10 cellular contexts compared by ENCODE assay signal in the genomic region with DNA sequence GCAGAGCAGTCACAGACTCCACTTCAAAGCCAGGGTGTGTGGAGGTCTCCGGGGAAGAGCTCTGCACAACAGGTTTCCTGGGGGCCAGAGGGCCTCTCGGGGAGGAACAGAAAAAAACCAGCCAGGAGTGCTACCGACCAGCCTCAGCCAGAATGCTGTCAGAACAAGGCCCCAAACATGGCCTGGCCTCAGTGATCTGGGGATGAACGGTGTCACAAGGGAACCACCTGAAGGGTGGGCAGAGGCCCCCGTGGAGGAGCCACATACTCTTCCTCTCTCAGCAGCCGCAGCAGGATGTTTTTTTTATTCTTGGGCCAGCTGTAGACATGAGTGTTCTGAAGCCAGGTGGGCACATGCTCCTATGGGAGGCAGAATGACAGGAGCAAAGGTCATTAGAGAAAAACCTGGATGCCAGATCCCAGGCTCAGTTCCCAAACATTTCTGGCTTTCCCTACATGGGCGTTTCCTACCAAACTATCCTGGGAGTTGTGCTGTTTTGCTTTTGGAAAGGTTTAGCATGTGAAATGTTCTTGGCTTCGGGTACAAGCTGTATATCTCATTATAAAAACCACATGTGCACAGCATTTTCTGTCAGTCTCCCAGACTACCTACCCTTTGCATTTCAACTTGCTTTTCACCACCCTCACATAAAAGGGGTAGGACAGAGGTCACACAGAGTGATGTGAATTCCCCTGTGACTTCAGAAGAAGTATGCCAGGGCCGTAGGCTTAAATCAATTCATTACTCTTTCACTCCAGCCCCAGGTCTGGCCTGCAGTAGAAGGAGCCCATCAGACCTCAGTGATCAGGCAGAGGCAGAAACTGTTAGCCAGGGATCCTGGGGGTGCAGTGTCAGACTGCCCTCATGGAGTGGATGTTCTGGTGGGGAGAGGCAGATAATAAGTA. TPM values are rescaled to one million over a fixed set of nuclear protein-coding genes. Genes with fewer than 3 reads are reported as not detected.
DNase-seq lines count a peak whose midpoint lies in the region; ATAC-seq and TF ChIP-seq lines count a peak whose summit lies in the region.
"Had no signal": no experiment of that assay in that cellular context is flagged by ENCODE, and none has a peak within 500 bp of the region (broad histone marks: within the 10 kb centered on the region; RNA-seq: fewer than 3 reads in every experiment).

No MANE protein-coding gene starts in this region.

- TF ChIP-seq POLR2A in body of pancreas (IDR thresholded peaks at IDR 0.05) = no peak

- H3K27ac Mint-ChIP-seq in activated T-cell treated with anti-CD3 and anti-CD28 coated beads, Interleukin-2, amount 50 U/mL, for 72 hours = peak overlapping the region; percentile 74

- DNase-seq in activated T-cell treated with anti-CD3 and anti-CD28 coated beads, Interleukin-2, amount 50 U/mL, for 72 hours = no peak
- no peak for DNase-seq in activated T-cell treated with anti-CD3 and anti-CD28 coated beads, Interleukin-2, amount 50 U/mL, for 1 hour
- DNase-seq in body of pancreas (peak in 3 of 4 donors; percentile 46 to 62 (median 47)), UCSD-AML1 (lab: John Stamatoyannopoulos, UW; ENCODE audit: unreplicated experiment) (no peak), hypothalamus (lab: John Stamatoyannopoulos, UW) (no peak), dermis blood vessel endothelial cell (no peak)
- DNase-seq: NCI-H2029 treated with DMSO at 0.1 percent for 48 hours had no signal

- H3K36me3 ChIP-seq in body of pancreas (replicated peaks in 1 of 2; ENCODE audit: insufficient read depth in 1 of 2, low read depth in 2 of 2) (peaks cover 5 to 6% of the 10 kb centered on the region in 2 donors), mucosa of rectum (ENCODE audit: control insufficient read depth in 2 of 2, insufficient read depth in 2 of 2, low read length in 2 of 2) (peaks cover 30 to 31% of the 10 kb centered on the region in 2 donors), urinary bladder (ENCODE audit: insufficient read depth) (no peaks in the 10 kb centered on the region)

- no peaks in the 10 kb centered on the region for H3K27me3 Mint-ChIP-seq in activated T-cell treated with anti-CD3 and anti-CD28 coated beads, Interleukin-2, amount 50 U/mL, for 72 hours (ENCODE audit: low read depth)

- H3K4me3 ChIP-seq in body of pancreas (no peak overlapping the region), mucosa of rectum (ENCODE audit: low read length in 2 of 2) (no peak overlapping the region), urinary bladder (ENCODE audit: low read depth, low read length) (no peak overlapping the region)
- H3K4me3 ChIP-seq: HAP-1 had no signal

- H3K27me3 ChIP-seq in body of pancreas (no peaks in the 10 kb centered on the region), mucosa of rectum (ENCODE audit: control insufficient read depth in 2 of 2, insufficient read depth in 2 of 2, low read length in 2 of 2) (no peaks in the 10 kb centered on the region)

- H3K9ac ChIP-seq in mucosa of rectum (ENCODE audit: low read depth in 1 of 2, low read length in 2 of 2) = no peak overlapping the region

- TF ChIP-seq CTCF in body of pancreas (IDR thresholded peaks at IDR 0.05) = no peak

- H3K27ac ChIP-seq in body of pancreas (peak overlapping the region; percentile 13 to 57 (median 46)), mucosa of rectum (ENCODE audit: low read depth in 2 of 2, low read length in 2 of 2) (peak overlapping the region; percentile 38 to 61), urinary bladder (ENCODE audit: low read depth) (peak overlapping the region; percentile 81)

- peaks cover 32% of the 10 kb centered on the region for H3K4me1 ChIP-seq in body of pancreas
- H3K4me1 ChIP-seq in mucosa of rectum (ENCODE audit: control insufficient read depth in 2 of 2, insufficient read depth in 2 of 2, low read length in 2 of 2) = peaks cover 8 to 12% of the 10 kb centered on the region in 2 donors
- peaks cover 5% of the 10 kb centered on the region for H3K4me1 ChIP-seq in urinary bladder (ENCODE audit: insufficient read depth)
- H3K4me1 ChIP-seq: HAP-1 had no signal

- peaks cover 45% of the 10 kb centered on the region for H3K4me1 Mint-ChIP-seq in activated T-cell treated with anti-CD3 and anti-CD28 coated beads, Interleukin-2, amount 50 U/mL, for 72 hours (ENCODE audit: low read depth)

- H3K9me3 ChIP-seq in body of pancreas (no peaks in the 10 kb centered on the region), mucosa of rectum (ENCODE audit: control insufficient read depth in 2 of 2, low read length in 2 of 2) (no peaks in the 10 kb centered on the region)
- H3K9me3 ChIP-seq: HAP-1 had no signal

- H3K4me3 Mint-ChIP-seq in activated T-cell treated with anti-CD3 and anti-CD28 coated beads, Interleukin-2, amount 50 U/mL, for 72 hours = peak overlapping the region; percentile 10 to 36

- ATAC-seq in activated T-cell treated with anti-CD3 and anti-CD28 coated beads, Interleukin-2, amount 50 U/mL, for 72 hours (replicated peaks in 1 of 2) = peak; percentile 26 to 39
- peak; percentile 73 for ATAC-seq in body of pancreas

- intact Hi-C loops in body of pancreas (cut with DNase I) = no loop called here

- WGBS in body of pancreas, 2 donors = 21 to 22% methylated on average over 9 of the region's 9 CpGs
- WGBS in urinary bladder = 20% methylated on average over 9 of the region's 9 CpGs

- H3K36me3 Mint-ChIP-seq in activated T-cell treated with anti-CD3 and anti-CD28 coated beads, Interleukin-2, amount 50 U/mL, for 72 hours (ENCODE audit: insufficient read depth in 2 of 2) = peaks cover 9 to 21% of the 10 kb centered on the region in 2 donors

- H3K9me3 Mint-ChIP-seq in activated T-cell treated with anti-CD3 and anti-CD28 coated beads, Interleukin-2, amount 50 U/mL, for 72 hours = no peaks in the 10 kb centered on the region

RNA-seq across cellular contexts. Expression of a gene that starts 46.2 kb away (rescaled TPM):
- 10 to 100 TPM; 29.3 to 45.5 TPM for total RNA-seq in activated T-cell treated with anti-CD3 and anti-CD28 coated beads, Interleukin-2, amount 50 U/mL, for 72 hours
- total RNA-seq in body of pancreas (10 to 100 TPM; 15.8 to 29.0 TPM), urinary bladder (15.2 TPM), dermis blood vessel endothelial cell (16.5 and 17.3 TPM in 2 replicates)
- polyA plus RNA-seq in urinary bladder = 28.8 TPM

Comparison
In these comparisons a context has a peak if more than half of its experiments do, and no peak if none do; other contexts are left out.
1. DNase-seq: peak in body of pancreas (3 of 4); none in activated T-cell treated with anti-CD3 and anti-CD28 coated beads, Interleukin-2, amount 50 U/mL, for 72 hours (0 of 2), activated T-cell treated with anti-CD3 and anti-CD28 coated beads, Interleukin-2, amount 50 U/mL, for 1 hour (single experiment), UCSD-AML1 (single experiment), hypothalamus (0 of 51) and dermis blood vessel endothelial cell (single experiment).
2. Peak in every context shown above with its lines, with median percentiles within 50 percentile points of each other: H3K27ac ChIP-seq.